ENCODE assay signal across 15 cellular contexts in genomic region chr22:39699631-39700348, GRCh38.
DNase-seq lines count a peak whose midpoint lies in the region; ATAC-seq, FAIRE-seq and TF ChIP-seq lines count a peak whose summit lies in the region.
"Had no signal": no experiment of that assay in that cellular context is flagged by ENCODE, and none has a peak within 500 bp of the region (broad histone marks: within the 10 kb centered on the region; RNA-seq: fewer than 3 reads in every experiment).

No MANE protein-coding gene starts in this region.

- H3K27me3 ChIP-seq in heart right ventricle = peaks cover 0 to 74% (median 65%) of the 10 kb centered on the region in 7 donors
- H3K27me3 ChIP-seq in mesenchymal stem cell (ENCODE audit: control insufficient read depth in 1 of 2, insufficient read depth in 1 of 2, low read length in 2 of 2) = peaks cover 53 to 81% of the 10 kb centered on the region in 2 experiments

- ATAC-seq in Right ventricle myocardium inferior (no peak), heart right ventricle (no peak), GM18870 (IDR thresholded peaks at IDR 0.05; ENCODE audit: unreplicated experiment) (no peak)
- ATAC-seq: A549, K562 had no signal

- 72 to 74% methylated on average over 19 of the region's 19 CpGs for WGBS in heart right ventricle, 2 donors
- 86% methylated on average over 19 of the region's 19 CpGs for WGBS in mesenchymal stem cell

- H2BK120ac ChIP-seq in mesenchymal stem cell (ENCODE audit: low read depth, low read length) = no peak overlapping the region

- H3K14ac ChIP-seq in mesenchymal stem cell (ENCODE audit: low read length in 2 of 2) = no peak overlapping the region

- H3K9me3 ChIP-seq in heart right ventricle = no peaks in the 10 kb centered on the region
- no peaks in the 10 kb centered on the region for H3K9me3 ChIP-seq in mesenchymal stem cell (ENCODE audit: control insufficient read depth, low read length)
- H3K9me3 ChIP-seq: A549, suprapubic skin had no signal

- H3K27ac ChIP-seq in heart right ventricle (no peak overlapping the region), substantia nigra (ENCODE audit: low read depth, low read length, poor library complexity, severe bottlenecking) (no peak overlapping the region), mesenchymal stem cell (ENCODE audit: low read length, poor library complexity, severe bottlenecking) (no peak overlapping the region)
- H3K27ac ChIP-seq: A549, C4-2B, suprapubic skin had no signal

- no peak overlapping the region for H4K8ac ChIP-seq in mesenchymal stem cell (ENCODE audit: low read length)

- H3K9ac ChIP-seq in mesenchymal stem cell (ENCODE audit: low read length) = no peak overlapping the region

- H3K23ac ChIP-seq in mesenchymal stem cell (ENCODE audit: low read length in 2 of 2) = no peak overlapping the region

- no peak for FAIRE-seq in D721Med (lab: Jason Lieb, UNC)
- FAIRE-seq: A549, endothelial cell of umbilical vein, K562 had no signal

- H2AK5ac ChIP-seq in mesenchymal stem cell (ENCODE audit: low read length, severe bottlenecking) = no peak overlapping the region

- H3K4me3 ChIP-seq in heart right ventricle (no peak overlapping the region), mesenchymal stem cell (ENCODE audit: insufficient read depth in 1 of 2, low read depth in 1 of 2, low read length in 2 of 2) (no peak overlapping the region)
- H3K4me3 ChIP-seq: A549, K562, suprapubic skin had no signal

- H2AFZ ChIP-seq in mesenchymal stem cell (ENCODE audit: low read depth, low read length) = no peak overlapping the region

- H4K91ac ChIP-seq in mesenchymal stem cell (ENCODE audit: low read length) = no peak overlapping the region

- H2BK5ac ChIP-seq in mesenchymal stem cell (ENCODE audit: low read depth, low read length, poor library complexity, severe bottlenecking) = no peak overlapping the region

- H3K4me1 ChIP-seq in heart right ventricle (peaks cover 0 to 11% (median 0%) of the 10 kb centered on the region in 9 donors), mesenchymal stem cell (ENCODE audit: control insufficient read depth, insufficient read depth, low read depth, low read length) (no peaks in the 10 kb centered on the region)
- H3K4me1 ChIP-seq: A549 had no signal

- DNase-seq in Right ventricle myocardium inferior (ENCODE audit: missing footprints) (peak; percentile 54), heart right ventricle (no peak), NCI-H2171 (lab: John Stamatoyannopoulos, UW) (peak; percentile 62), ecto neural progenitor cell (ENCODE audit: low spot score) (peak; percentile 71), substantia nigra (lab: John Stamatoyannopoulos, UW) (peak in 29 of 49 donors; percentile 9 to 84 (median 38)), mesenchymal stem cell (no peak), D721Med (ENCODE audit: insufficient read length, low spot score) (no peak)
- DNase-seq: activated CD4-positive, alpha-beta T cell treated with anti-CD3 and anti-CD28 coated beads for 1 hour; RPMI8226 had no signal

- no peak overlapping the region for H2BK12ac ChIP-seq in mesenchymal stem cell (ENCODE audit: low read length in 2 of 2)

- H3K36me3 ChIP-seq in heart right ventricle = no peaks in the 10 kb centered on the region
- no peaks in the 10 kb centered on the region for H3K36me3 ChIP-seq in mesenchymal stem cell (ENCODE audit: control insufficient read depth in 1 of 2, insufficient read depth in 2 of 2, low read depth in 1 of 2, low read length in 2 of 2)
- H3K36me3 ChIP-seq: suprapubic skin had no signal

- H2BK15ac ChIP-seq in mesenchymal stem cell (ENCODE audit: low read depth, poor library complexity, severe bottlenecking) = no peak overlapping the region

- no peaks in the 10 kb centered on the region for H3K79me1 ChIP-seq in mesenchymal stem cell (replicated peaks; ENCODE audit: low read length, poor library complexity, severe bottlenecking)

- H3K4me2 ChIP-seq in mesenchymal stem cell (ENCODE audit: low read length, poor library complexity, severe bottlenecking) = no peak overlapping the region
- H3K4me2 ChIP-seq: A549 had no signal

- TF ChIP-seq CTCF in heart right ventricle (IDR thresholded peaks at IDR 0.05) (no peak), D721Med (IDR thresholded peaks at IDR 0.05; ENCODE audit: insufficient read depth, missing control alignments) (no peak)

- no peak overlapping the region for H3K18ac ChIP-seq in mesenchymal stem cell (ENCODE audit: low read depth in 1 of 2, low read length in 2 of 2)

- no peak overlapping the region for H3K4ac ChIP-seq in mesenchymal stem cell (ENCODE audit: low read depth in 1 of 2, low read length in 2 of 2)

- intact Hi-C loops in Right ventricle myocardium inferior (cut with DNase I) = loop anchor here (5.0 kb wide), 1 partner anchor 78 kb away; no protein-coding TSS in a partner anchor
- intact Hi-C loops in heart right ventricle (cut with DNase I) = loop anchor here in 1 of 10 donors (5.0 kb wide), 1 partner anchor 307 kb away; no protein-coding TSS in a partner anchor

Comparison
In these comparisons a context has a peak if more than half of its experiments do, and no peak if none do; other contexts are left out.
1. DNase-seq: peak in Right ventricle myocardium inferior (single experiment), NCI-H2171 (single experiment), ecto neural progenitor cell (single experiment) and substantia nigra (29 of 49); none in heart right ventricle (0 of 2), mesenchymal stem cell (single experiment) and D721Med (single experiment).